ENCODE assay signal across 13 cellular contexts in genomic region chr15:34271493-34271892, GRCh38. TPM values are rescaled to one million over a fixed set of nuclear protein-coding genes. Genes with fewer than 3 reads are reported as not detected.
A peak's percentile ranks its signal among the peaks of the same experiment; 100 is the strongest.
DNase-seq lines count a peak whose midpoint lies in the region; ATAC-seq, FAIRE-seq and TF ChIP-seq lines count a peak whose summit lies in the region.
"Had no signal": no experiment of that assay in that cellular context is flagged by ENCODE, and none has a peak within 500 bp of the region (broad histone marks: within the 10 kb centered on the region; RNA-seq: fewer than 3 reads in every experiment).

No MANE protein-coding gene starts in this region.

- H3K36me3 Mint-ChIP-seq in CD8-positive, alpha-beta T cell, result peaks cover 46% of the 10 kb centered on the region

- H3K27ac ChIP-seq in CD8-positive, alpha-beta T cell (ENCODE audit: low read depth, low read length), result no peak overlapping the region
- peak overlapping the region; percentile 9 for H3K27ac ChIP-seq in neutrophil

- no peaks in the 10 kb centered on the region for H3K4me1 ChIP-seq in CD8-positive, alpha-beta T cell (ENCODE audit: insufficient read depth, low read length)
- H3K4me1 ChIP-seq in neutrophil (ENCODE audit: control insufficient read depth in 1 of 2, insufficient read depth in 1 of 2, low read depth in 1 of 2, low read length in 1 of 2), result no peaks in the 10 kb centered on the region

- no peak for TF ChIP-seq CTCF in CD8-positive, alpha-beta T cell (IDR thresholded peaks at IDR 0.05)
- TF ChIP-seq CTCF in bronchial epithelial cell (IDR thresholded peaks at IDR 0.05; ENCODE audit: insufficient read depth, low read length, severe bottlenecking), result no peak
- no peak for TF ChIP-seq CTCF in neutrophil (IDR thresholded peaks at IDR 0.05)

- DNase-seq in CD8-positive, alpha-beta T cell, result no peak
- peak; percentile 60 for DNase-seq in HTR-8/SVneo (ENCODE audit: insufficient read length, low spot score)
- peak; percentile 84 for DNase-seq in bronchial epithelial cell (ENCODE audit: low read depth)
- no peak for DNase-seq in T-helper 1 cell
- no peak for DNase-seq in GM19240 (ENCODE audit: insufficient read length, low spot score)
- no peak for DNase-seq in activated CD4-positive, alpha-beta T cell treated with anti-CD3 and anti-CD28 coated beads, Interleukin-2, amount 50 U/mL, for 1 hour
- DNase-seq: activated naive CD4-positive, alpha-beta T cell; DMS53; effector CD8-positive, alpha-beta T cell; naive thymus-derived CD4-positive, alpha-beta T cell; NCI-H2171 treated with DMSO at 0.1 percent for 48 hours had no signal

- ATAC-seq in CD8-positive, alpha-beta T cell, result no peak
- no peak for ATAC-seq in HG03457 (IDR thresholded peaks at IDR 0.05; ENCODE audit: unreplicated experiment)
- ATAC-seq: naive thymus-derived CD4-positive, alpha-beta T cell had no signal

- peaks cover 10% of the 10 kb centered on the region for H3K4me1 Mint-ChIP-seq in CD8-positive, alpha-beta T cell (ENCODE audit: low read depth)

- H3K9me3 ChIP-seq in CD8-positive, alpha-beta T cell (ENCODE audit: low read length), result no peaks in the 10 kb centered on the region
- H3K9me3 ChIP-seq in neutrophil, result no peaks in the 10 kb centered on the region

- FAIRE-seq in HTR-8/SVneo (lab: Jason Lieb, UNC) (no peak), bronchial epithelial cell (lab: Jason Lieb, UNC) (no peak)

- POLR2A ChIA-PET in CD8-positive, alpha-beta T cell (lab: Charles Lee), result no interaction called here

- H3K4me3 Mint-ChIP-seq in CD8-positive, alpha-beta T cell, result no peak overlapping the region
- H3K4me3 Mint-ChIP-seq: naive thymus-derived CD4-positive, alpha-beta T cell had no signal

- H3K4me3 ChIP-seq in CD8-positive, alpha-beta T cell (ENCODE audit: low read depth, low read length), result no peak overlapping the region
- H3K4me3 ChIP-seq in bronchial epithelial cell (ENCODE audit: low read depth, low read length) (no peak overlapping the region), neutrophil (ENCODE audit: low read depth in 1 of 2, low read length in 1 of 2) (no peak overlapping the region)

- H3K27ac Mint-ChIP-seq in CD8-positive, alpha-beta T cell, result peak overlapping the region; percentile 29

- H3K27me3 ChIP-seq in CD8-positive, alpha-beta T cell (ENCODE audit: insufficient read depth, low read length), result no peaks in the 10 kb centered on the region
- no peaks in the 10 kb centered on the region for H3K27me3 ChIP-seq in bronchial epithelial cell (ENCODE audit: control insufficient read depth, insufficient read depth, low read length)
- no peaks in the 10 kb centered on the region for H3K27me3 ChIP-seq in neutrophil

- intact Hi-C loops in CD8-positive, alpha-beta T cell (cut with DNase I, micrococcal nuclease), result no loop called here

- CTCF ChIA-PET in CD8-positive, alpha-beta T cell (lab: Charles Lee), result no interaction called here

- H3K9me3 Mint-ChIP-seq in CD8-positive, alpha-beta T cell, result no peaks in the 10 kb centered on the region
- H3K9me3 Mint-ChIP-seq: naive thymus-derived CD4-positive, alpha-beta T cell had no signal

- no peaks in the 10 kb centered on the region for H3K27me3 Mint-ChIP-seq in CD8-positive, alpha-beta T cell (ENCODE audit: low read depth)
- H3K27me3 Mint-ChIP-seq: naive thymus-derived CD4-positive, alpha-beta T cell had no signal

- no peaks in the 10 kb centered on the region for H3K36me3 ChIP-seq in CD8-positive, alpha-beta T cell (ENCODE audit: insufficient read depth, low read length)
- H3K36me3 ChIP-seq in bronchial epithelial cell (ENCODE audit: control insufficient read depth, insufficient read depth, low read length), result no peaks in the 10 kb centered on the region
- H3K36me3 ChIP-seq in neutrophil, result peaks cover 27% of the 10 kb centered on the region

RNA-seq across cellular contexts. Expression of gene EMC4, which starts 46.7 kb away (rescaled TPM):
- 10 to 100 TPM; 78.6 to 87.4 TPM for total RNA-seq in CD8-positive, alpha-beta T cell
- 134 and 213 TPM in 2 replicates for total RNA-seq in bronchial epithelial cell

Comparison
In these comparisons a context has a peak if more than half of its experiments do, and no peak if none do; other contexts are left out.
1. DNase-seq: peak in HTR-8/SVneo (single experiment) and bronchial epithelial cell (single experiment); none in CD8-positive, alpha-beta T cell (0 of 7), T-helper 1 cell (0 of 5), GM19240 (single experiment) and activated CD4-positive, alpha-beta T cell treated with anti-CD3 and anti-CD28 coated beads, Interleukin-2, amount 50 U/mL, for 1 hour (single experiment).